ENCODE assay signal across 8 cellular contexts in the genomic region with DNA sequence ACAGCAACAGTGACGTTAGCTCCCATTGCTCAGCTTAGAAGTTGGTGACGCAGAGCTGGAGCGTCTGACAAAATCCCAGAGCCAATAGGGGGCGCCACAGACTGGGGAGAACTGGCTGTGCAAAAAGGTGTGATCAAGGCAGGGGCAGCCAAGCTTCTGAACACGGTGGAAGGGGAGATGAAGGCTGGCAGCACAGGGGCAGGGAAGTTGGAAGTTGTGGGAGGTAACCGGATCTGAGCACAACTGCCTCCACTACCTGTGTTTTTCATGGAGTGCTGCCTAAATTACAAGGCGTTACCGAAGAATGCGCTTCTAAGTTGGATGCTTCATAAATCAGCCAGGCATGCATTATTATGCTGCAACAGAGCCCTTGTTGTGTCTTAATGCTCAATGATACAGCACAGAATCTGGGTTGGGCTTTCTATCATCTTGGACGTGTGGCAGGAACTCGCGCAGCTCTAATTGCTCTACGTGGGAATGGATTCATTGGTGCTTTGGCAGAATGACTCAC.
DNase-seq lines count a peak whose midpoint lies in the region; ATAC-seq and TF ChIP-seq lines count a peak whose summit lies in the region.

No MANE protein-coding gene starts in this region.

- H3K27me3 Mint-ChIP-seq in activated T-cell treated with anti-CD3 and anti-CD28 coated beads, Interleukin-2, amount 50 U/mL, for 72 hours (ENCODE audit: low read depth), result no peaks in the 10 kb centered on the region
- no peaks in the 10 kb centered on the region for H3K27me3 Mint-ChIP-seq in endothelial cell (ENCODE audit: unreplicated experiment)

- ATAC-seq in activated T-cell treated with anti-CD3 and anti-CD28 coated beads, Interleukin-2, amount 50 U/mL, for 72 hours (replicated peaks in 1 of 2), result no peak
- ATAC-seq in GM21576 (IDR thresholded peaks at IDR 0.05; ENCODE audit: unreplicated experiment) (no peak), HG02571 (IDR thresholded peaks at IDR 0.05; ENCODE audit: unreplicated experiment) (no peak)

- DNase-seq in activated T-cell treated with anti-CD3 and anti-CD28 coated beads, Interleukin-2, amount 50 U/mL, for 72 hours, result peak; percentile 13 to 29
- DNase-seq in activated T-cell treated with anti-CD3 and anti-CD28 coated beads for 4 hours, result no peak
- peak; percentile 1 for DNase-seq in NCI-H446 treated with DMSO at 0.1 percent for 48 hours (lab: John Stamatoyannopoulos, UW)
- peak; percentile 84 for DNase-seq in endothelial cell (ENCODE audit: low spot score)
- peak in 9 of 10 donors; percentile 16 to 92 (median 57) for DNase-seq in posterior cingulate gyrus
- DNase-seq in Kasumi-1 (lab: John Stamatoyannopoulos, UW), result no peak

- intact Hi-C loops in posterior cingulate gyrus (cut with DNase I), result no loop called here

- no peak overlapping the region for H3K27ac Mint-ChIP-seq in activated T-cell treated with anti-CD3 and anti-CD28 coated beads, Interleukin-2, amount 50 U/mL, for 72 hours
- no peak overlapping the region for H3K27ac Mint-ChIP-seq in endothelial cell (ENCODE audit: unreplicated experiment)

- no peaks in the 10 kb centered on the region for H3K4me1 Mint-ChIP-seq in activated T-cell treated with anti-CD3 and anti-CD28 coated beads, Interleukin-2, amount 50 U/mL, for 72 hours (ENCODE audit: low read depth)
- peaks cover 6% of the 10 kb centered on the region for H3K4me1 Mint-ChIP-seq in endothelial cell (ENCODE audit: unreplicated experiment)

- H3K9me3 Mint-ChIP-seq in activated T-cell treated with anti-CD3 and anti-CD28 coated beads, Interleukin-2, amount 50 U/mL, for 72 hours, result no peaks in the 10 kb centered on the region
- H3K9me3 Mint-ChIP-seq in endothelial cell (ENCODE audit: unreplicated experiment), result no peaks in the 10 kb centered on the region

- no peaks in the 10 kb centered on the region for H3K36me3 Mint-ChIP-seq in activated T-cell treated with anti-CD3 and anti-CD28 coated beads, Interleukin-2, amount 50 U/mL, for 72 hours (ENCODE audit: insufficient read depth in 2 of 2)
- H3K36me3 Mint-ChIP-seq in endothelial cell (ENCODE audit: low read depth, unreplicated experiment), result no peaks in the 10 kb centered on the region

- TF ChIP-seq CTCF in endothelial cell (IDR thresholded peaks at IDR 0.05; ENCODE audit: unreplicated experiment), result peak; percentile 64

- no peak overlapping the region for H3K4me3 Mint-ChIP-seq in activated T-cell treated with anti-CD3 and anti-CD28 coated beads, Interleukin-2, amount 50 U/mL, for 72 hours
- no peak overlapping the region for H3K4me3 Mint-ChIP-seq in endothelial cell (ENCODE audit: unreplicated experiment)

Comparison
In these comparisons a context has a peak if more than half of its experiments do, and no peak if none do; other contexts are left out.
1. DNase-seq: peak in activated T-cell treated with anti-CD3 and anti-CD28 coated beads, Interleukin-2, amount 50 U/mL, for 72 hours (2 of 2), NCI-H446 treated with DMSO at 0.1 percent for 48 hours (single experiment), endothelial cell (single experiment) and posterior cingulate gyrus (9 of 10); none in activated T-cell treated with anti-CD3 and anti-CD28 coated beads for 4 hours (single experiment) and Kasumi-1 (0 of 2).